Comparison of ENCODE assay signal across 19 cellular contexts in genomic region chr12:55823419-55823818, GRCh38. TPM values are rescaled to one million over a fixed set of nuclear protein-coding genes. Genes with fewer than 3 reads are reported as not detected.
DNase-seq lines count a peak whose midpoint lies in the region; ATAC-seq, FAIRE-seq and TF ChIP-seq lines count a peak whose summit lies in the region.
"Had no signal": no experiment of that assay in that cellular context is flagged by ENCODE, and none has a peak within 500 bp of the region (broad histone marks: within the 10 kb centered on the region; RNA-seq: fewer than 3 reads in every experiment).

No MANE protein-coding gene starts in this region.

- peaks cover 6% of the 10 kb centered on the region for H3K79me2 ChIP-seq in OCI-LY1 (ENCODE audit: insufficient read depth, low read length)

- H3K9ac ChIP-seq in OCI-LY1 (ENCODE audit: low read length) = no peak overlapping the region

- H3K27me3 Mint-ChIP-seq in activated CD4-positive, alpha-beta T cell treated with anti-CD3 and anti-CD28 coated beads, Interleukin-2, amount 10 ng/mL, durations not matched to agents 24 days and 14 days = no peaks in the 10 kb centered on the region
- no peaks in the 10 kb centered on the region for H3K27me3 Mint-ChIP-seq in effector memory CD8-positive, alpha-beta T cell
- H3K27me3 Mint-ChIP-seq in nephron progenitor cell (ENCODE audit: low read depth, poor library complexity) = no peaks in the 10 kb centered on the region

- H3K27ac Mint-ChIP-seq in activated CD4-positive, alpha-beta T cell treated with anti-CD3 and anti-CD28 coated beads, Interleukin-2, amount 10 ng/mL, durations not matched to agents 24 days and 14 days = peak overlapping the region; percentile 61
- H3K27ac Mint-ChIP-seq in effector memory CD8-positive, alpha-beta T cell = peak overlapping the region; percentile 46 to 82
- peak overlapping the region; percentile 74 for H3K27ac Mint-ChIP-seq in nephron progenitor cell

- FAIRE-seq in RCC 7860 (lab: Jason Lieb, UNC) = no peak
- FAIRE-seq: colon, GM18507 had no signal

- H3K4me1 Mint-ChIP-seq in activated CD4-positive, alpha-beta T cell treated with anti-CD3 and anti-CD28 coated beads, Interleukin-2, amount 10 ng/mL, durations not matched to agents 24 days and 14 days = peaks cover 47% of the 10 kb centered on the region
- H3K4me1 Mint-ChIP-seq in effector memory CD8-positive, alpha-beta T cell (ENCODE audit: low read depth in 2 of 2) = peaks cover 36 to 38% of the 10 kb centered on the region in 2 donors
- peaks cover 45% of the 10 kb centered on the region for H3K4me1 Mint-ChIP-seq in nephron progenitor cell

- DNase-seq in activated CD4-positive, alpha-beta T cell treated with anti-CD3 and anti-CD28 coated beads, Interleukin-2, amount 10 ng/mL, durations not matched to agents 24 days and 14 days = no peak
- no peak for DNase-seq in activated CD4-positive, alpha-beta T cell treated with anti-CD3 and anti-CD28 coated beads, Interleukin-2, amount 50 U/mL, for 1 hour
- no peak for DNase-seq in effector memory CD8-positive, alpha-beta T cell
- DNase-seq in nephron progenitor cell = no peak
- no peak for DNase-seq in RCC 7860 (ENCODE audit: low spot score)
- no peak for DNase-seq in NCI-H524 (lab: John Stamatoyannopoulos, UW)
- DNase-seq in pons (ENCODE audit: low spot score) = no peak
- DNase-seq: activated CD4-positive, alpha-beta T cell treated with anti-CD3 and anti-CD28 coated beads, Interleukin-2, amount 50 U/mL, for 4 hours; amniotic stem cell; esophagus squamous epithelium; HCEC 1CT; hypothalamus; Karpas-422; left ventricle myocardium superior; NCI-H146; NCI-H446 had no signal

- H3K9me2 ChIP-seq in OCI-LY1 (ENCODE audit: low read depth, low read length) = no peaks in the 10 kb centered on the region

- ATAC-seq in effector memory CD8-positive, alpha-beta T cell (replicated peaks) = no peak
- ATAC-seq: left ventricle myocardium superior had no signal

- peaks cover 5% of the 10 kb centered on the region; the same call in 1 of the 2 replicates for H3F3A ChIP-seq in OCI-LY1 (ENCODE audit: insufficient read depth, low read length)

- peaks cover 74% of the 10 kb centered on the region for H3K36me3 ChIP-seq in OCI-LY1 (ENCODE audit: insufficient read depth, low read length)

- H3K36me3 Mint-ChIP-seq in activated CD4-positive, alpha-beta T cell treated with anti-CD3 and anti-CD28 coated beads, Interleukin-2, amount 10 ng/mL, durations not matched to agents 24 days and 14 days (ENCODE audit: low read depth) = peaks cover 68% of the 10 kb centered on the region
- peaks cover 30% of the 10 kb centered on the region for H3K36me3 Mint-ChIP-seq in effector memory CD8-positive, alpha-beta T cell (ENCODE audit: insufficient read depth)
- H3K36me3 Mint-ChIP-seq in nephron progenitor cell (ENCODE audit: low read depth) = peaks cover 47% of the 10 kb centered on the region

- TF ChIP-seq CTCF in OCI-LY1 (IDR thresholded peaks at IDR 0.05; ENCODE audit: low read length) (no peak), nephron progenitor cell (IDR thresholded peaks at IDR 0.05) (no peak)

- H3K4me3 ChIP-seq in OCI-LY1 (ENCODE audit: low read depth, low read length, poor library complexity, severe bottlenecking) = no peak overlapping the region
- H3K4me3 ChIP-seq: esophagus squamous epithelium had no signal

- H3K9me3 Mint-ChIP-seq in activated CD4-positive, alpha-beta T cell treated with anti-CD3 and anti-CD28 coated beads, Interleukin-2, amount 10 ng/mL, durations not matched to agents 24 days and 14 days = no peaks in the 10 kb centered on the region
- H3K9me3 Mint-ChIP-seq in effector memory CD8-positive, alpha-beta T cell = no peaks in the 10 kb centered on the region
- H3K9me3 Mint-ChIP-seq in nephron progenitor cell = no peaks in the 10 kb centered on the region

- H3K27me3 ChIP-seq in OCI-LY1 (ENCODE audit: insufficient read depth, low read length) = no peaks in the 10 kb centered on the region
- H3K27me3 ChIP-seq: esophagus squamous epithelium had no signal

- no peaks in the 10 kb centered on the region for H3K9me3 ChIP-seq in OCI-LY1 (ENCODE audit: low read length)
- H3K9me3 ChIP-seq: esophagus squamous epithelium had no signal

- peak overlapping the region; percentile 6 for H3K27ac ChIP-seq in OCI-LY1 (ENCODE audit: low read depth, low read length, poor library complexity, severe bottlenecking)
- H3K27ac ChIP-seq: esophagus squamous epithelium had no signal

- H3K4me3 Mint-ChIP-seq in activated CD4-positive, alpha-beta T cell treated with anti-CD3 and anti-CD28 coated beads, Interleukin-2, amount 10 ng/mL, durations not matched to agents 24 days and 14 days = no peak overlapping the region
- H3K4me3 Mint-ChIP-seq in effector memory CD8-positive, alpha-beta T cell = no peak overlapping the region
- no peak overlapping the region for H3K4me3 Mint-ChIP-seq in nephron progenitor cell

- peaks cover 54% of the 10 kb centered on the region for H3K4me1 ChIP-seq in OCI-LY1 (ENCODE audit: insufficient read depth, low read length, severe bottlenecking)

- intact Hi-C loops in activated CD4-positive, alpha-beta T cell treated with anti-CD3 and anti-CD28 coated beads, Interleukin-2, amount 10 ng/mL, durations not matched to agents 24 days and 14 days (cut with micrococcal nuclease) = loop anchor here (10.0 kb wide), 1 partner anchor 1931 kb away; the partner anchor contains the start of genes CDK4 and MARCHF9

- no peak overlapping the region for H3K4me2 ChIP-seq in OCI-LY1 (ENCODE audit: low read length)

- H4K20me1 ChIP-seq in OCI-LY1 (ENCODE audit: insufficient read depth, low read length) = no peaks in the 10 kb centered on the region

- H2AFZ ChIP-seq in OCI-LY1 (ENCODE audit: low read length) = no peak overlapping the region

RNA-seq across cellular contexts. Expression of gene ORMDL2, which starts 5.6 kb away (rescaled TPM):
- 49.8 and 55.8 TPM in 2 replicates for total RNA-seq in activated CD4-positive, alpha-beta T cell treated with anti-CD3 and anti-CD28 coated beads, Interleukin-2, amount 10 ng/mL, durations not matched to agents 24 days and 14 days

RNA-seq across cellular contexts. Expression of gene SARNP, which starts 5.9 kb away (rescaled TPM):
- 76.6 and 81.6 TPM in 2 replicates for total RNA-seq in activated CD4-positive, alpha-beta T cell treated with anti-CD3 and anti-CD28 coated beads, Interleukin-2, amount 10 ng/mL, durations not matched to agents 24 days and 14 days

RNA-seq across cellular contexts. Expression of gene DNAJC14, which starts 6.0 kb away (rescaled TPM):
- total RNA-seq in activated CD4-positive, alpha-beta T cell treated with anti-CD3 and anti-CD28 coated beads, Interleukin-2, amount 10 ng/mL, durations not matched to agents 24 days and 14 days = 39.8 and 42.0 TPM in 2 replicates

RNA-seq across cellular contexts. Expression of gene MMP19, which starts 19.3 kb away (rescaled TPM):
- not detected in 2 replicates for total RNA-seq in activated CD4-positive, alpha-beta T cell treated with anti-CD3 and anti-CD28 coated beads, Interleukin-2, amount 10 ng/mL, durations not matched to agents 24 days and 14 days
